In genomic region chr19:31329819-31330218, GRCh38 we compare ENCODE assay signal across 2 cellular contexts.
TF ChIP-seq lines count a peak whose summit lies in the region.

No MANE protein-coding gene starts in this region.

TF ChIP-seq in WTC11, 78 proteins besides CTCF, POLR2A, EP300 and RAD21 (continues in another document):
- TF ChIP-seq AFF4 (CRISPR knock-in tag; IDR thresholded peaks at IDR 0.05; ENCODE audit: borderline replicate concordance) = no peak
- no peak for TF ChIP-seq CDX4 (CRISPR knock-in tag; IDR thresholded peaks at IDR 0.05; ENCODE audit: borderline replicate concordance)
- TF ChIP-seq ZNF396 (CRISPR knock-in tag; IDR thresholded peaks at IDR 0.05; ENCODE audit: borderline replicate concordance) = no peak
- no peak for TF ChIP-seq RELA (CRISPR knock-in tag; IDR thresholded peaks at IDR 0.05; ENCODE audit: borderline replicate concordance)
- TF ChIP-seq PRDM15 (CRISPR knock-in tag; IDR thresholded peaks at IDR 0.05) = no peak
- no peak for TF ChIP-seq FOXP1 (CRISPR knock-in tag; IDR thresholded peaks at IDR 0.05; ENCODE audit: borderline replicate concordance)
- TF ChIP-seq ATF2 (CRISPR knock-in tag; IDR thresholded peaks at IDR 0.05; ENCODE audit: borderline replicate concordance, low read depth) = no peak
- no peak for TF ChIP-seq ATF3 (CRISPR knock-in tag; conservative IDR thresholded peaks at IDR 0.05)
- no peak for TF ChIP-seq NFATC4 (CRISPR knock-in tag; IDR thresholded peaks at IDR 0.05)
- no peak for TF ChIP-seq CREB1 (CRISPR knock-in tag; IDR thresholded peaks at IDR 0.05)
- TF ChIP-seq STAT6 (CRISPR knock-in tag; conservative IDR thresholded peaks at IDR 0.05; ENCODE audit: low read depth) = no peak

TF ChIP-seq in H1, 55 proteins besides CTCF, POLR2A, EP300 and RAD21:
- TF ChIP-seq TBP (IDR thresholded peaks at IDR 0.05; ENCODE audit: low read depth, low read length) = no peak
- TF ChIP-seq EGR1 (IDR thresholded peaks at IDR 0.05; ENCODE audit: borderline replicate concordance, low read depth, low read length) = no peak
- no peak for TF ChIP-seq KDM4A (IDR thresholded peaks at IDR 0.05; ENCODE audit: low read depth, low read length, severe bottlenecking)
- no peak for TF ChIP-seq JUN (IDR thresholded peaks at IDR 0.05; ENCODE audit: low read depth, low read length)
- no peak for TF ChIP-seq USF2 (IDR thresholded peaks at IDR 0.05; ENCODE audit: low read length)
- TF ChIP-seq MAX (IDR thresholded peaks at IDR 0.05) = no peak
- TF ChIP-seq FOSL1 (IDR thresholded peaks at IDR 0.05; ENCODE audit: insufficient read depth, low read depth, low read length) = no peak
- no peak for TF ChIP-seq SIRT6 (IDR thresholded peaks at IDR 0.05; ENCODE audit: low read length)
